9 cellular contexts compared by ENCODE assay signal in genomic region chr6:26087284-26088115, GRCh38.
DNase-seq lines count a peak whose midpoint lies in the region; ATAC-seq, FAIRE-seq and TF ChIP-seq lines count a peak whose summit lies in the region.
"Had no signal": no experiment of that assay in that cellular context is flagged by ENCODE, and none has a peak within 500 bp of the region (broad histone marks: within the 10 kb centered on the region; RNA-seq: fewer than 3 reads in every experiment).

TSS of gene HFE (plus strand) at chr6:26087429. CDS start at chr6:26087441, 12 bp downstream.

- H3K27ac ChIP-seq in RWPE1: peak within 1 kb of the TSS; percentile 86

- H3K4me3 ChIP-seq in astrocyte of the spinal cord (ENCODE audit: low read depth, low read length): peak within 1 kb of the TSS; percentile 66

- CTCF ChIA-PET in RWPE1 (lab: Yijun Ruan, JAX): interaction anchor here (0.6 to 2.3 kb wide), 4 partner anchors 9 to 82 kb away, joined by 3 to 11 read pairs (median 3); no protein-coding TSS in a partner anchor

- no peak for FAIRE-seq in urothelium cell line (lab: Jason Lieb, UNC)
- FAIRE-seq: islet of Langerhans had no signal

- in situ Hi-C loops in astrocyte of the spinal cord (cut with HindIII; ENCODE audit: low sequenced_read_pairs): no loop called here

- DNase-seq in activated CD4-positive, CD25-positive, alpha-beta regulatory T cell (lab: John Stamatoyannopoulos, UW): no peak
- DNase-seq in RWPE1 (ENCODE audit: low spot score) (peak; percentile 35), astrocyte of the spinal cord (ENCODE audit: low read depth, low spot score) (peak; percentile 64), hypothalamus (lab: John Stamatoyannopoulos, UW) (peak in 34 of 51 donors; percentile 7 to 62 (median 28)), putamen (ENCODE audit: low spot score) (peak; percentile 24), urothelium cell line (ENCODE audit: low spot score) (no peak)

- TF ChIP-seq CTCF in RWPE1 (conservative IDR thresholded peaks at IDR 0.05; ENCODE audit: low read depth) (no peak), astrocyte of the spinal cord (IDR thresholded peaks at IDR 0.05; ENCODE audit: low read depth, low read length) (no peak)

- POLR2A ChIA-PET in RWPE1 (lab: Yijun Ruan, JAX; ENCODE audit: low non-redundant PET): no interaction called here

- ATAC-seq in activated CD4-positive, CD25-positive, alpha-beta regulatory T cell treated with anti-CD3 and anti-CD28 coated beads, Interleukin-2, amount 50 U/mL, for 24 hours: peak; percentile 22 to 27
- ATAC-seq in GM19035 (IDR thresholded peaks at IDR 0.05; ENCODE audit: unreplicated experiment): no peak

Comparison
In these comparisons a context has a peak if more than half of its experiments do, and no peak if none do; other contexts are left out.
1. DNase-seq: peak in RWPE1 (single experiment), astrocyte of the spinal cord (single experiment), hypothalamus (34 of 51) and putamen (single experiment); none in activated CD4-positive, CD25-positive, alpha-beta regulatory T cell (0 of 4) and urothelium cell line (single experiment).